1 cellular context compared by ENCODE assay signal in the genomic region with DNA sequence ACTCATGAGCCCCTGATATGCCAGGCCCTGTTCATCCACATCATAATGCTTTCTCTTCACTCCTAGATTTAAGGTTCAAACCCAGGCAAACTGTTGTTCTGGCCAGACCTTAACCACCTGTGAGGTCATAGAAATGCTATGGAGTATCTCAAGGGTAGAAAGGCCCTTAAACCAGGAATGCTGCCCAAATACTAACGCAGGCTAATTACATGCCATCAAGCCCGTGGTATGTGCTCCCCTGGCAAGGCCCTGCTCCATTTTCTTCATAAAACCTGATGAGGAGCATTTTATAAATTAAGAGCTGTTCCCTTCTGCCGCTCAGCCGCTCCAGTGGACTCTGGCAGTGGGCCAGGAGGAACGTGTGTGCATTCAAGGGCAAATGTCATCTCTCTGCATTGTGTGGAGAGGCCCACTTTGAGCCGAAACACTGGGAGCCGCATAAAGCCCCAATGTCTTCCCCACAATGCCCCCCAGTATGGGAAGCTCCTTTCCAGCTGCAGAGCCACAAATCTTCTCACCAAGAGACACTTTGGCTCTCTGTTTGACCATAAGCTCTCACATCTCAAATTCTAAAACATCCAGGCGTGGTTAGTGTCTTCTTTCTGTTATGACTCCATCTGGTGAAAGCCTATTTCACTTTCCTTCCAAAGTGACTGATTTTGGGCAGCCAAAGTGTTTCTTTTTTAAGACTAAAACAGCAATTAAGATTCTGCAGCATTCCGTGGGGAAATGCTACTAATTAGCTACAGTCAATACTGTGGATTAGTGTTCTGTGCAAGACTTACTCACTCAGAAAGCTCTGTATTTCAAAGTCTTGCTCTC.
TF ChIP-seq lines count a peak whose summit lies in the region.

No MANE protein-coding gene starts in this region.

TF ChIP-seq in HEK293, 187 proteins besides CTCF, POLR2A, EP300 and RAD21 (continued from another document):
- TF ChIP-seq, protein P1, sequence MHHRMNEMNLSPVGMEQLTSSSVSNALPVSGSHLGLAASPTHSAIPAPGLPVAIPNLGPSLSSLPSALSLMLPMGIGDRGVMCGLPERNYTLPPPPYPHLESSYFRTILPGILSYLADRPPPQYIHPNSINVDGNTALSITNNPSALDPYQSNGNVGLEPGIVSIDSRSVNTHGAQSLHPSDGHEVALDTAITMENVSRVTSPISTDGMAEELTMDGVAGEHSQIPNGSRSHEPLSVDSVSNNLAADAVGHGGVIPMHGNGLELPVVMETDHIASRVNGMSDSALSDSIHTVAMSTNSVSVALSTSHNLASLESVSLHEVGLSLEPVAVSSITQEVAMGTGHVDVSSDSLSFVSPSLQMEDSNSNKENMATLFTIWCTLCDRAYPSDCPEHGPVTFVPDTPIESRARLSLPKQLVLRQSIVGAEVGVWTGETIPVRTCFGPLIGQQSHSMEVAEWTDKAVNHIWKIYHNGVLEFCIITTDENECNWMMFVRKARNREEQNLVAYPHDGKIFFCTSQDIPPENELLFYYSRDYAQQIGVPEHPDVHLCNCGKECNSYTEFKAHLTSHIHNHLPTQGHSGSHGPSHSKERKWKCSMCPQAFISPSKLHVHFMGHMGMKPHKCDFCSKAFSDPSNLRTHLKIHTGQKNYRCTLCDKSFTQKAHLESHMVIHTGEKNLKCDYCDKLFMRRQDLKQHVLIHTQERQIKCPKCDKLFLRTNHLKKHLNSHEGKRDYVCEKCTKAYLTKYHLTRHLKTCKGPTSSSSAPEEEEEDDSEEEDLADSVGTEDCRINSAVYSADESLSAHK (tag by site-specific recombination; IDR thresholded peaks at IDR 0.05): no peak
- peak; percentile 18; the same call in 1 of the 2 replicates for TF ChIP-seq ZNF335 (tag by site-specific recombination; conservative IDR thresholded peaks at IDR 0.05)
- TF ChIP-seq ZNF529 (tag by site-specific recombination; IDR thresholded peaks at IDR 0.05; ENCODE audit: insufficient replicate concordance): no peak
- TF ChIP-seq PRDM1 (tag by site-specific recombination; IDR thresholded peaks at IDR 0.05): no peak
- TF ChIP-seq GLIS1 (tag by site-specific recombination; IDR thresholded peaks at IDR 0.05): peak; percentile 44; the same call in 1 of the 2 replicates
- no peak for TF ChIP-seq ZBTB48 (tag by site-specific recombination; IDR thresholded peaks at IDR 0.05)
- 0 out of 2 replicates have a peak, but pooled peaks have one; percentile 23 for TF ChIP-seq ZNF629 (tag by site-specific recombination; IDR thresholded peaks at IDR 0.05)
- peak; percentile 98 for TF ChIP-seq ZNF549 (tag by site-specific recombination; IDR thresholded peaks at IDR 0.05)
- no peak for TF ChIP-seq KLF9 (tag by site-specific recombination; IDR thresholded peaks at IDR 0.05; ENCODE audit: low read depth)
- TF ChIP-seq SALL2 (tag by site-specific recombination; IDR thresholded peaks at IDR 0.05; ENCODE audit: borderline replicate concordance): no peak
- TF ChIP-seq KLF10 (tag by site-specific recombination; IDR thresholded peaks at IDR 0.05): no peak
- 0 out of 2 replicates have a peak, but pooled peaks have one; percentile 38 for TF ChIP-seq ZBTB21 (tag by site-specific recombination; IDR thresholded peaks at IDR 0.05)
- no peak for TF ChIP-seq ZNF341 (tag by site-specific recombination; IDR thresholded peaks at IDR 0.05; ENCODE audit: low read depth)
- no peak for TF ChIP-seq ZNF843 (tag by site-specific recombination; IDR thresholded peaks at IDR 0.05)
- TF ChIP-seq ZFP41 (tag by site-specific recombination; IDR thresholded peaks at IDR 0.05; ENCODE audit: borderline replicate concordance): no peak
- TF ChIP-seq ZNF621 (tag by site-specific recombination; IDR thresholded peaks at IDR 0.05): no peak
- no peak for TF ChIP-seq ZSCAN23 (tag by site-specific recombination; IDR thresholded peaks at IDR 0.05)
- no peak for TF ChIP-seq ZNF140 (tag by site-specific recombination; IDR thresholded peaks at IDR 0.05)
TF ChIP-seq in HEK293: peak in this region for 7.
